Comparison of ENCODE assay signal across 15 cellular contexts in genomic region chr2:68741805-68742306, GRCh38. TPM values are rescaled to one million over a fixed set of nuclear protein-coding genes. Genes with fewer than 3 reads are reported as not detected.
DNase-seq lines count a peak whose midpoint lies in the region; ATAC-seq and TF ChIP-seq lines count a peak whose summit lies in the region.
"Had no signal": no experiment of that assay in that cellular context is flagged by ENCODE, and none has a peak within 500 bp of the region (broad histone marks: within the 10 kb centered on the region; RNA-seq: fewer than 3 reads in every experiment).

No MANE protein-coding gene starts in this region.

- DNase-seq in AML-193 (lab: John Stamatoyannopoulos, UW), result peak; percentile 22 to 34
- no peak for DNase-seq in GM12864 (ENCODE audit: low read depth)
- peak; percentile 3 for DNase-seq in T-helper 2 cell treated with Interferon-gamma antibody and Interleukin-4, amounts not matched to agents 5 μg/mL and 100 μg/mL, for 36 hours (ENCODE audit: low spot score)
- DNase-seq in foreskin keratinocyte, result peak in 1 of 2 donors; percentile 53
- no peak for DNase-seq in RPMI8226
- no peak for DNase-seq in NCI-H2107 treated with DMSO at 0.1 percent for 48 hours (lab: John Stamatoyannopoulos, UW; ENCODE audit: unreplicated experiment)
- DNase-seq in immature natural killer cell, result no peak
- DNase-seq: amygdala, kidney glomerular epithelial cell, NCI-H446 treated with DMSO at 0.1 percent for 48 hours, T1000 had no signal

- no peaks in the 10 kb centered on the region for H3K27me3 ChIP-seq in foreskin keratinocyte

- H3K27me3 Mint-ChIP-seq in T-helper 2 cell treated with Interferon-gamma antibody and Interleukin-4, amounts not matched to agents 5 μg/mL and 100 μg/mL, for 36 hours (ENCODE audit: low read depth), result no peaks in the 10 kb centered on the region
- H3K27me3 Mint-ChIP-seq in immature natural killer cell (ENCODE audit: low read depth in 3 of 3), result peaks cover 0 to 6% (median 0%) of the 10 kb centered on the region in 3 donors

- peak overlapping the region; percentile 77 for H3K4me3 Mint-ChIP-seq in T-helper 2 cell treated with Interferon-gamma antibody and Interleukin-4, amounts not matched to agents 5 μg/mL and 100 μg/mL, for 36 hours
- H3K4me3 Mint-ChIP-seq in immature natural killer cell, result no peak overlapping the region

- peak overlapping the region; percentile 9; the same call in 1 of the 2 replicates for H3K4me3 ChIP-seq in GM12864 (ENCODE audit: low read depth, low read length)
- H3K4me3 ChIP-seq: prostate gland had no signal

- no peak overlapping the region for H3K27ac ChIP-seq in foreskin keratinocyte
- H3K27ac ChIP-seq: prostate gland had no signal

- H3K27ac Mint-ChIP-seq in T-helper 2 cell treated with Interferon-gamma antibody and Interleukin-4, amounts not matched to agents 5 μg/mL and 100 μg/mL, for 36 hours, result peak overlapping the region; percentile 74
- peak overlapping the region in 1 of 6 donors; percentile 57 for H3K27ac Mint-ChIP-seq in immature natural killer cell

- no peaks in the 10 kb centered on the region for H3K9me3 Mint-ChIP-seq in T-helper 2 cell treated with Interferon-gamma antibody and Interleukin-4, amounts not matched to agents 5 μg/mL and 100 μg/mL, for 36 hours
- no peaks in the 10 kb centered on the region for H3K9me3 Mint-ChIP-seq in immature natural killer cell

- H3K4me1 Mint-ChIP-seq in T-helper 2 cell treated with Interferon-gamma antibody and Interleukin-4, amounts not matched to agents 5 μg/mL and 100 μg/mL, for 36 hours (ENCODE audit: low read depth), result peaks cover 78% of the 10 kb centered on the region
- H3K4me1 Mint-ChIP-seq in immature natural killer cell, result peaks cover 30 to 41% of the 10 kb centered on the region in 2 donors

- H3K4me1 ChIP-seq in foreskin keratinocyte, result peaks cover 25% of the 10 kb centered on the region
- H3K4me1 ChIP-seq: prostate gland had no signal

- ATAC-seq in foreskin keratinocyte, result peak; percentile 53
- no peak for ATAC-seq in HG03439 (IDR thresholded peaks at IDR 0.05; ENCODE audit: unreplicated experiment)

- TF ChIP-seq CTCF in GM12864 (IDR thresholded peaks at IDR 0.05; ENCODE audit: low read depth, low read length, missing control alignments) (no peak), foreskin keratinocyte (conservative IDR thresholded peaks at IDR 0.05) (no peak)

- peaks cover 68% of the 10 kb centered on the region for H3K36me3 Mint-ChIP-seq in T-helper 2 cell treated with Interferon-gamma antibody and Interleukin-4, amounts not matched to agents 5 μg/mL and 100 μg/mL, for 36 hours (ENCODE audit: low read depth)
- H3K36me3 Mint-ChIP-seq in immature natural killer cell, result peaks cover 0 to 8% (median 8%) of the 10 kb centered on the region in 3 donors

RNA-seq across cellular contexts. Expression of gene ARHGAP25, which starts 7.2 kb away (rescaled TPM):
- total RNA-seq in foreskin keratinocyte, result 17.5 and 19.6 TPM in 2 replicates
- polyA plus RNA-seq in foreskin keratinocyte (15.6 and 15.7 TPM in 2 replicates), immature natural killer cell (100 to 1,000 TPM; 107 to 282 (median 117) TPM)
- total RNA-seq: epithelial cell of proximal tubule, HT1080 had no signal

Comparison
In these comparisons a context has a peak if more than half of its experiments do, and no peak if none do; other contexts are left out.
1. DNase-seq: peak in AML-193 (2 of 2) and T-helper 2 cell treated with Interferon-gamma antibody and Interleukin-4, amounts not matched to agents 5 μg/mL and 100 μg/mL, for 36 hours (single experiment); none in GM12864 (single experiment), RPMI8226 (single experiment), NCI-H2107 treated with DMSO at 0.1 percent for 48 hours (single experiment) and immature natural killer cell (0 of 3).